ENCODE assay signal across 8 cellular contexts in the genomic region with DNA sequence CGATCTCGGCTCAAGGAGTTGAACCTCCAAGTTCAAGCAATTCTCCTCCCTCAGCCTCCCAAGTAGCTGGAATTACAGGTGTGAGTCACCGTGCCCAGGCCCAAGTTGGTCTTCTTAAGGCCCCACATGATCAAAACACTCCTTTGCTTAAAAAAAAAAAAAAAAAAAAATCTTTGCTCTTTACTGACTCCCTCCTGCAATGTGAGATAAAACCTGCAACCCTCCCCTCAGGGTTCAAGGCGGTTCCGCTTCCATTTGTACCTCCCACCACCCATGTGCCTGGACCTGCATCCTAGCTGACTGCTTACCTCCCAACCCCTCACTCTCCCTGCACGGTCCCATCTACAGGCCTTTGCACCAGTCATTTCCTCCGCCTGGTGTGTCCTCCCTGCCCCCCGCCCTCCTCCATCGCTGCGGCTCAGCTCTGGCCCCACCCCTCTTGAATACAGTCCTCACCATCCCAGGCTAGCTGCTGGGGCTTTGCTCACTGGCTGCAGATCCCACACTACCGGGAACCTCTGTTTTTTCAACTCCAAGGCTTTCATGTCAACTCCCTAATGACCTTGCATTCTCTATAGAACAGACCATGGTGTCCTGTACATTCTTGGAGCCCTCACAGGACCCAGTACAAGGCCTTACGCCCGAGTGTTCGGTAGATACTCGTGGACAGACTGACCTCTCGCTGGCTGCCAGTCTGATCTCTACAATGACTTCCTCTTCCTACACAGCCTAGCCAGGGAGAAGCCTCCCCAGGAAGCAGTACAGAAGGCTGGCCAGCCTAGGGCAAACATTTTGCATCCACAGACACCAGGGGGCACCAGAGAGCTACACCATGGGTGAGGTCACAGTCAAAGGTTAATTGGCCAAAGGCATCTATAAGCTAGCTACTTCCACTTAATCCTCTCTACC. TPM values are rescaled to one million over a fixed set of nuclear protein-coding genes. Genes with fewer than 3 reads are reported as not detected.
DNase-seq lines count a peak whose midpoint lies in the region; ATAC-seq and TF ChIP-seq lines count a peak whose summit lies in the region.

No MANE protein-coding gene starts in this region.

- no peaks in the 10 kb centered on the region for H3K27me3 Mint-ChIP-seq in nephron progenitor cell (ENCODE audit: low read depth, poor library complexity)
- H3K27me3 Mint-ChIP-seq in stimulated activated naive CD8-positive, alpha-beta T cell treated with anti-CD3 and anti-CD28 coated beads, Interleukin-15, Interleukin-2, amounts not matched to agents 100 ng/mL and 50 ng/mL, for 24 hours, result no peaks in the 10 kb centered on the region

- peak overlapping the region; percentile 85 for H3K27ac Mint-ChIP-seq in nephron progenitor cell
- H3K27ac Mint-ChIP-seq in stimulated activated naive CD8-positive, alpha-beta T cell treated with anti-CD3 and anti-CD28 coated beads, Interleukin-15, Interleukin-2, amounts not matched to agents 100 ng/mL and 50 ng/mL, for 24 hours, result peak overlapping the region; percentile 75

- peak; percentile 93 for TF ChIP-seq CTCF in GM12872 (IDR thresholded peaks at IDR 0.05; ENCODE audit: insufficient read depth, low read depth, low read length)
- peak; percentile 95 for TF ChIP-seq CTCF in fibroblast of the aortic adventitia (IDR thresholded peaks at IDR 0.05; ENCODE audit: insufficient read depth, low read length)
- peak; percentile 95 for TF ChIP-seq CTCF in nephron progenitor cell (IDR thresholded peaks at IDR 0.05)

- peaks cover 33% of the 10 kb centered on the region for H3K4me1 Mint-ChIP-seq in nephron progenitor cell
- peaks cover 44% of the 10 kb centered on the region for H3K4me1 Mint-ChIP-seq in stimulated activated naive CD8-positive, alpha-beta T cell treated with anti-CD3 and anti-CD28 coated beads, Interleukin-15, Interleukin-2, amounts not matched to agents 100 ng/mL and 50 ng/mL, for 24 hours (ENCODE audit: low read depth)

- peak; percentile 92 to 95 for DNase-seq in Kasumi-1 (lab: John Stamatoyannopoulos, UW)
- DNase-seq in RPMI8226, result peak; percentile 76
- DNase-seq in activated T-helper 1 cell treated with anti-CD3 and anti-CD28 coated beads, Interleukin-2, amount 50 U/mL, for 16 hours (ENCODE audit: low read depth in 1 of 2, low spot score in 1 of 2), result peak; percentile 77 to 86
- peak; percentile 82 for DNase-seq in fibroblast of the aortic adventitia (ENCODE audit: low read depth)
- peak; percentile 94 for DNase-seq in nephron progenitor cell

- ATAC-seq in GM18502 (IDR thresholded peaks at IDR 0.05; ENCODE audit: poor library complexity, unreplicated experiment), result no peak

- no peaks in the 10 kb centered on the region for H3K9me3 Mint-ChIP-seq in nephron progenitor cell
- H3K9me3 Mint-ChIP-seq in stimulated activated naive CD8-positive, alpha-beta T cell treated with anti-CD3 and anti-CD28 coated beads, Interleukin-15, Interleukin-2, amounts not matched to agents 100 ng/mL and 50 ng/mL, for 24 hours, result no peaks in the 10 kb centered on the region

- H3K4me3 Mint-ChIP-seq in nephron progenitor cell, result no peak overlapping the region
- no peak overlapping the region for H3K4me3 Mint-ChIP-seq in stimulated activated naive CD8-positive, alpha-beta T cell treated with anti-CD3 and anti-CD28 coated beads, Interleukin-15, Interleukin-2, amounts not matched to agents 100 ng/mL and 50 ng/mL, for 24 hours

- H3K4me3 ChIP-seq in fibroblast of the aortic adventitia (ENCODE audit: low read depth, low read length), result no peak overlapping the region

- H3K36me3 Mint-ChIP-seq in nephron progenitor cell (ENCODE audit: low read depth), result peaks cover 27% of the 10 kb centered on the region
- peaks cover 73% of the 10 kb centered on the region for H3K36me3 Mint-ChIP-seq in stimulated activated naive CD8-positive, alpha-beta T cell treated with anti-CD3 and anti-CD28 coated beads, Interleukin-15, Interleukin-2, amounts not matched to agents 100 ng/mL and 50 ng/mL, for 24 hours (ENCODE audit: low read depth)

RNA-seq across cellular contexts. Expression of gene PNMA1, which starts 14.2 kb away (rescaled TPM):
- total RNA-seq in fibroblast of the aortic adventitia (ENCODE audit: low replicate concordance), result 27.9 and 44.2 TPM in 2 replicates
